ENCODE assay signal across 20 cellular contexts in genomic region chr6:20657274-20657800, GRCh38.
DNase-seq lines count a peak whose midpoint lies in the region; TF ChIP-seq lines count a peak whose summit lies in the region.
"Had no signal": no experiment of that assay in that cellular context is flagged by ENCODE, and none has a peak within 500 bp of the region (broad histone marks: within the 10 kb centered on the region; RNA-seq: fewer than 3 reads in every experiment).

No MANE protein-coding gene starts in this region.

- no peak overlapping the region for H3K27ac ChIP-seq in mammary epithelial cell (ENCODE audit: insufficient read depth, low read depth, low read length)
- H3K27ac ChIP-seq: BLaER1 treated with 17β-estradiol and CSF1 and Interleukin-3, amounts not matched to agents 10 nM and 100 nM; SK-N-MC had no signal

- H3K4me3 ChIP-seq in mammary epithelial cell (replicated peaks in 1 of 3; ENCODE audit: insufficient read depth in 1 of 3, low read depth in 2 of 3, low read length in 3 of 3): no peak overlapping the region
- H3K4me3 ChIP-seq: BLaER1 treated with 17β-estradiol and CSF1 and Interleukin-3, amounts not matched to agents 10 nM and 100 nM; GM23338; SK-N-MC had no signal

- H3K79me2 ChIP-seq in mammary epithelial cell (ENCODE audit: insufficient read depth, low read length): peaks cover 17% of the 10 kb centered on the region

- H3K9me3 Mint-ChIP-seq in Calu3 (ENCODE audit: low read depth, unreplicated experiment): no peaks in the 10 kb centered on the region
- peaks cover 2% of the 10 kb centered on the region for H3K9me3 Mint-ChIP-seq in activated CD4-positive, alpha-beta T cell treated with anti-CD3 and anti-CD28 coated beads, Interleukin-2, amount 10 ng/mL, durations not matched to agents 7 days and 5 days
- H3K9me3 Mint-ChIP-seq: CD8-positive, alpha-beta memory T cell; GM23338 had no signal

- POLR2A ChIA-PET in activated CD4-positive, alpha-beta T cell treated with anti-CD3 and anti-CD28 coated beads, Interleukin-2, amount 10 ng/mL, durations not matched to agents 7 days and 5 days (lab: Charles Lee): no interaction called here

- H3K4me1 Mint-ChIP-seq in Calu3 (ENCODE audit: low read depth, unreplicated experiment): peaks cover 76% of the 10 kb centered on the region
- H3K4me1 Mint-ChIP-seq in activated CD4-positive, alpha-beta T cell treated with anti-CD3 and anti-CD28 coated beads, Interleukin-2, amount 10 ng/mL, durations not matched to agents 7 days and 5 days: no peaks in the 10 kb centered on the region

- H3K36me3 ChIP-seq in mammary epithelial cell (ENCODE audit: insufficient read depth, low read length): no peaks in the 10 kb centered on the region

- H3K4me2 ChIP-seq in mammary epithelial cell (ENCODE audit: insufficient read depth, low read depth, low read length): peak overlapping the region; percentile 7
- H3K4me2 ChIP-seq: BLaER1 treated with 17β-estradiol and CSF1 and Interleukin-3, amounts not matched to agents 10 nM and 100 nM; GM23338 had no signal

- WGBS in mammary epithelial cell (ENCODE audit: low coverage, missing lambda C conversion rate): 54% methylated on average over 2 of the region's 2 CpGs

- intact Hi-C loops in Calu3 (cut with micrococcal nuclease; ENCODE audit: unreplicated experiment) (no loop called here), mammary epithelial cell (cut with micrococcal nuclease) (no loop called here)

- BruUV-seq in Calu3 (replicated peaks; lab: Mats Ljungman, UMichigan) (no TSS peak), mammary epithelial cell (replicated peaks; lab: Mats Ljungman, UMichigan) (no TSS peak)

- no peaks in the 10 kb centered on the region for H3K9me3 ChIP-seq in mammary epithelial cell (replicated peaks; ENCODE audit: insufficient read depth, low read length)

- H3K4me3 Mint-ChIP-seq in Calu3 (ENCODE audit: low read depth, unreplicated experiment): no peak overlapping the region
- H3K4me3 Mint-ChIP-seq in activated CD4-positive, alpha-beta T cell treated with anti-CD3 and anti-CD28 coated beads, Interleukin-2, amount 10 ng/mL, durations not matched to agents 7 days and 5 days: no peak overlapping the region
- H3K4me3 Mint-ChIP-seq: CD8-positive, alpha-beta memory T cell; GM23338 had no signal

- H2AFZ ChIP-seq in mammary epithelial cell (ENCODE audit: low read depth, low read length): no peak overlapping the region
- H2AFZ ChIP-seq: GM23338 had no signal

- no peak overlapping the region for H3K9ac ChIP-seq in mammary epithelial cell (ENCODE audit: insufficient read depth, low read length)
- H3K9ac ChIP-seq: BLaER1 treated with 17β-estradiol and CSF1 and Interleukin-3, amounts not matched to agents 10 nM and 100 nM had no signal

- H3K27me3 Mint-ChIP-seq in Calu3 (ENCODE audit: unreplicated experiment): no peaks in the 10 kb centered on the region
- H3K27me3 Mint-ChIP-seq in activated CD4-positive, alpha-beta T cell treated with anti-CD3 and anti-CD28 coated beads, Interleukin-2, amount 10 ng/mL, durations not matched to agents 7 days and 5 days: no peaks in the 10 kb centered on the region
- H3K27me3 Mint-ChIP-seq: CD8-positive, alpha-beta memory T cell had no signal

- H3K4me1 ChIP-seq in mammary epithelial cell (ENCODE audit: insufficient read depth, low read length): peaks cover 47% of the 10 kb centered on the region

- DNase-seq in NCI-H748 treated with DMSO at 0.1 percent for 48 hours (lab: John Stamatoyannopoulos, UW) (peak; percentile 48), NCI-H748 (lab: John Stamatoyannopoulos, UW; ENCODE audit: unreplicated experiment) (no peak), Calu3 (no peak), mammary epithelial cell (peak; percentile 58), iris pigment epithelial cell (ENCODE audit: low read depth) (peak; percentile 32), AML-193 (lab: John Stamatoyannopoulos, UW) (no peak), G401 (ENCODE audit: low spot score) (no peak)
- no peak for DNase-seq in activated CD4-positive, alpha-beta T cell treated with anti-CD3 and anti-CD28 coated beads, Interleukin-2, amount 10 ng/mL, durations not matched to agents 7 days and 5 days
- DNase-seq: 8988T; CD8-positive, alpha-beta memory T cell; DND-41; GDM1; KG1; NCI-H1105; NCI-H1694; NCI-H2227 treated with DMSO at 0.1 percent for 48 hours; NCI-H524 treated with DMSO at 0.1 percent for 48 hours had no signal

- H4K20me1 ChIP-seq in mammary epithelial cell (ENCODE audit: insufficient read depth, low read length): no peaks in the 10 kb centered on the region

- TF ChIP-seq CTCF in Calu3 (IDR thresholded peaks at IDR 0.05; ENCODE audit: unreplicated experiment) (no peak), mammary epithelial cell (conservative IDR thresholded peaks at IDR 0.05 in 1 of 2, IDR thresholded peaks at IDR 0.05 in 1 of 2; ENCODE audit: extremely low read depth in 1 of 2, insufficient read depth in 1 of 2, low read depth in 1 of 2, low read length in 2 of 2) (no peak)

- H3K27me3 ChIP-seq in mammary epithelial cell (ENCODE audit: insufficient read depth, low read length): no peaks in the 10 kb centered on the region
- H3K27me3 ChIP-seq: BLaER1 treated with 17β-estradiol and CSF1 and Interleukin-3, amounts not matched to agents 10 nM and 100 nM had no signal

- no peaks in the 10 kb centered on the region for H3K36me3 Mint-ChIP-seq in Calu3 (ENCODE audit: insufficient read depth, unreplicated experiment)
- peaks cover 21% of the 10 kb centered on the region for H3K36me3 Mint-ChIP-seq in activated CD4-positive, alpha-beta T cell treated with anti-CD3 and anti-CD28 coated beads, Interleukin-2, amount 10 ng/mL, durations not matched to agents 7 days and 5 days (ENCODE audit: low read depth)

- CTCF ChIA-PET in Calu3 (lab: Charles Lee): interaction anchor here (1.0 kb wide), 1 partner anchor 12 kb away, joined by 6 read pairs; no protein-coding TSS in a partner anchor
- CTCF ChIA-PET in mammary epithelial cell (lab: Charles Lee; ENCODE audit: low non-redundant PET): no interaction called here
- CTCF ChIA-PET in activated CD4-positive, alpha-beta T cell treated with anti-CD3 and anti-CD28 coated beads, Interleukin-2, amount 10 ng/mL, durations not matched to agents 7 days and 5 days (lab: Charles Lee): no interaction called here

- dilution Hi-C loops in mammary epithelial cell (cut with HindIII; ENCODE audit: low sequenced_read_pairs): no loop called here

- in situ Hi-C loops in mammary epithelial cell (cut with MboI; ENCODE audit: low sequenced_read_pairs in 2 of 2): loop anchor here in 1 of 2 donors (25.0 kb wide), 1 partner anchor 930 kb away; the partner anchor contains the start of gene SOX4
- in situ Hi-C loops in G401 (cut with HindIII; ENCODE audit: low sequenced_read_pairs): no loop called here

- peak overlapping the region; percentile 15 for H3K27ac Mint-ChIP-seq in Calu3 (ENCODE audit: unreplicated experiment)
- H3K27ac Mint-ChIP-seq in activated CD4-positive, alpha-beta T cell treated with anti-CD3 and anti-CD28 coated beads, Interleukin-2, amount 10 ng/mL, durations not matched to agents 7 days and 5 days: no peak overlapping the region
- H3K27ac Mint-ChIP-seq: GM23338 had no signal

Comparison
In these comparisons a context has a peak if more than half of its experiments do, and no peak if none do; other contexts are left out.
1. DNase-seq: peak in NCI-H748 treated with DMSO at 0.1 percent for 48 hours (single experiment), mammary epithelial cell (single experiment) and iris pigment epithelial cell (single experiment); none in NCI-H748 (single experiment), Calu3 (single experiment), AML-193 (0 of 2), G401 (single experiment) and activated CD4-positive, alpha-beta T cell treated with anti-CD3 and anti-CD28 coated beads, Interleukin-2, amount 10 ng/mL, durations not matched to agents 7 days and 5 days (single experiment).